In genomic region chr10:71810048-71810750, GRCh38 we compare ENCODE assay signal across 1 cellular context.
TF ChIP-seq lines count a peak whose summit lies in the region.

No MANE protein-coding gene starts in this region.

TF ChIP-seq in K562, 482 proteins besides CTCF, POLR2A, EP300 and RAD21 (continued from another document):
- TF ChIP-seq MXD1 (CRISPR knock-in tag; IDR thresholded peaks at IDR 0.05; ENCODE audit: borderline replicate concordance, poor library complexity, severe bottlenecking) (no peak), YBX1 (IDR thresholded peaks at IDR 0.05) (no peak), GABPB2 (CRISPR knock-in tag; conservative IDR thresholded peaks at IDR 0.05) (no peak), SMARCB1 (IDR thresholded peaks at IDR 0.05; ENCODE audit: insufficient read length, low read depth) (no peak), GATA2 (CRISPR knock-in tag; IDR thresholded peaks at IDR 0.05) (no peak), BHLHE40 (IDR thresholded peaks at IDR 0.05; ENCODE audit: low read length) (no peak), ZNF668 (CRISPR knock-in tag; IDR thresholded peaks at IDR 0.05) (no peak), CAMTA2 (CRISPR knock-in tag; conservative IDR thresholded peaks at IDR 0.05) (no peak), ZNF24 (IDR thresholded peaks at IDR 0.05) (no peak)
- TF ChIP-seq, protein P1, sequence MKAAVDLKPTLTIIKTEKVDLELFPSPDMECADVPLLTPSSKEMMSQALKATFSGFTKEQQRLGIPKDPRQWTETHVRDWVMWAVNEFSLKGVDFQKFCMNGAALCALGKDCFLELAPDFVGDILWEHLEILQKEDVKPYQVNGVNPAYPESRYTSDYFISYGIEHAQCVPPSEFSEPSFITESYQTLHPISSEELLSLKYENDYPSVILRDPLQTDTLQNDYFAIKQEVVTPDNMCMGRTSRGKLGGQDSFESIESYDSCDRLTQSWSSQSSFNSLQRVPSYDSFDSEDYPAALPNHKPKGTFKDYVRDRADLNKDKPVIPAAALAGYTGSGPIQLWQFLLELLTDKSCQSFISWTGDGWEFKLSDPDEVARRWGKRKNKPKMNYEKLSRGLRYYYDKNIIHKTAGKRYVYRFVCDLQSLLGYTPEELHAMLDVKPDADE (conservative IDR thresholded peaks at IDR 0.05; ENCODE audit: control insufficient read depth, low read depth, low read length), result no peak
TF ChIP-seq in K562: peak in this region for 6.
